Comparison of ENCODE assay signal across 9 cellular contexts in genomic region chr6:42879372-42880239, GRCh38. TPM values are rescaled to one million over a fixed set of nuclear protein-coding genes. Genes with fewer than 3 reads are reported as not detected.
DNase-seq lines count a peak whose midpoint lies in the region; ATAC-seq, FAIRE-seq and TF ChIP-seq lines count a peak whose summit lies in the region.
"Had no signal": no experiment of that assay in that cellular context is flagged by ENCODE, and none has a peak within 500 bp of the region (broad histone marks: within the 10 kb centered on the region; RNA-seq: fewer than 3 reads in every experiment).

Gene RPL7L1 (plus strand): TSS chr6:42879616. CDS start chr6:42879911, 295 bp downstream.

- peaks cover 27% of the 10 kb centered on the region for H3K4me1 Mint-ChIP-seq in central memory CD8-positive, alpha-beta T cell

- H3K4me3 ChIP-seq in kidney (ENCODE audit: low read length in 2 of 2), result peak within 1 kb of the TSS; percentile 93 to 100

- H3K4me3 Mint-ChIP-seq in central memory CD8-positive, alpha-beta T cell, result peak within 1 kb of the TSS; percentile 91

- peaks cover 13 to 18% of the 10 kb centered on the region in 2 donors for H3K36me3 ChIP-seq in kidney (ENCODE audit: control insufficient read depth in 1 of 2, insufficient read depth in 2 of 2, low read length in 2 of 2)

- no peaks in the 10 kb centered on the region for H3K9me3 ChIP-seq in kidney (ENCODE audit: control insufficient read depth in 1 of 2, low read length in 2 of 2)

- H3K27me3 Mint-ChIP-seq in central memory CD8-positive, alpha-beta T cell, result no peaks in the 10 kb centered on the region

- peak within 1 kb of the TSS; percentile 85 to 93 for H3K27ac ChIP-seq in kidney (ENCODE audit: low read depth in 2 of 2, low read length in 2 of 2)

- DNase-seq in AG20443 (ENCODE audit: low spot score) (peak; percentile 79), NCI-H345 treated with DMSO at 0.1 percent for 48 hours (lab: John Stamatoyannopoulos, UW; ENCODE audit: unreplicated experiment) (peak; percentile 94), kidney (peak; percentile 91)
- peak; percentile 72 to 80 for DNase-seq in central memory CD8-positive, alpha-beta T cell (ENCODE audit: low spot score in 2 of 2)
- peak; percentile 84 for DNase-seq in stimulated activated CD4-positive, alpha-beta T cell treated with anti-CD3 and anti-CD28 coated beads, Interleukin-15, amount 100 ng/mL, for 24 hours

- peak within 1 kb of the TSS; percentile 93 to 98 for H3K9ac ChIP-seq in kidney (ENCODE audit: low read length in 2 of 2)

- intact Hi-C loops in kidney (cut with DNase I), result loop anchor here (5.0 kb wide), 1 partner anchor 217 kb away; no protein-coding TSS in a partner anchor

- peak; percentile 2 for TF ChIP-seq CTCF in kidney (IDR thresholded peaks at IDR 0.05; ENCODE audit: borderline replicate concordance, extremely low read depth, insufficient read depth)

- no peak for FAIRE-seq in kidney (lab: Jason Lieb, UNC)
- FAIRE-seq: colon had no signal

- peaks cover 4 to 5% of the 10 kb centered on the region in 2 donors for H3K4me1 ChIP-seq in kidney (ENCODE audit: control insufficient read depth in 1 of 2, insufficient read depth in 1 of 2, low read depth in 1 of 2, low read length in 2 of 2)

- peak; percentile 95 for ATAC-seq in GM19035 (IDR thresholded peaks at IDR 0.05; ENCODE audit: unreplicated experiment)
- ATAC-seq in HG03342 (IDR thresholded peaks at IDR 0.05; ENCODE audit: unreplicated experiment), result peak; percentile 87
- ATAC-seq in activated CD4-positive, CD25-positive, alpha-beta regulatory T cell treated with anti-CD3 and anti-CD28 coated beads, Interleukin-2, amount 50 U/mL, for 24 hours, result peak; percentile 94
- peak; percentile 92 for ATAC-seq in central memory CD8-positive, alpha-beta T cell (replicated peaks; ENCODE audit: extremely low read depth, poor library complexity, severe bottlenecking)

- peaks cover 47% of the 10 kb centered on the region for H3K36me3 Mint-ChIP-seq in central memory CD8-positive, alpha-beta T cell (ENCODE audit: insufficient read depth)

- H3K9me3 Mint-ChIP-seq in central memory CD8-positive, alpha-beta T cell, result no peaks in the 10 kb centered on the region

- peak within 1 kb of the TSS; percentile 96 for H3K27ac Mint-ChIP-seq in central memory CD8-positive, alpha-beta T cell (ENCODE audit: low read depth)

RNA-seq across cellular contexts. Expression of gene RPL7L1, which starts in this region (rescaled TPM):
- 80.7 TPM for total RNA-seq in kidney
- polyA plus RNA-seq in kidney (ENCODE audit: insufficient read depth, low read depth, low replicate concordance), result 47.0 TPM

Comparison
In these comparisons a context has a peak if more than half of its experiments do, and no peak if none do; other contexts are left out.
1. Peak in every context shown above with its lines: DNase-seq, ATAC-seq, H3K4me3 ChIP-seq and H3K27ac ChIP-seq.